ENCODE assay signal across 1 cellular context in genomic region chr2:195657634-195658540, GRCh38.
A peak's percentile ranks its signal among the peaks of the same experiment; 100 is the strongest.
TF ChIP-seq lines count a peak whose summit lies in the region.

No MANE protein-coding gene starts in this region.

TF ChIP-seq in HepG2, 621 proteins besides CTCF, POLR2A, EP300 and RAD21 (continued from another document and continues in another):
- no peak for TF ChIP-seq ZNF784 (CRISPR knock-in tag; IDR thresholded peaks at IDR 0.05; ENCODE audit: borderline replicate concordance)
- TF ChIP-seq DNMT3B (CRISPR knock-in tag; conservative IDR thresholded peaks at IDR 0.05) = no peak
- TF ChIP-seq FOXO1 (CRISPR knock-in tag; IDR thresholded peaks at IDR 0.05) = no peak
- peak; percentile 66; the same call in 1 of the 2 replicates for TF ChIP-seq CBFB (CRISPR knock-in tag; IDR thresholded peaks at IDR 0.05)
- peak; percentile 42; the same call in 1 of the 2 replicates for TF ChIP-seq RARA (CRISPR knock-in tag; IDR thresholded peaks at IDR 0.05)
- TF ChIP-seq FOXK2 (IDR thresholded peaks at IDR 0.05) = no peak
- peak; percentile 46 for TF ChIP-seq RBM22 (optimal IDR thresholded peaks at IDR 0.05; ENCODE audit: low read length)
- TF ChIP-seq KAT8 (CRISPR knock-in tag; IDR thresholded peaks at IDR 0.05) = peak; percentile 60; the same call in 1 of the 2 replicates
- TF ChIP-seq ZBTB38 (CRISPR knock-in tag; IDR thresholded peaks at IDR 0.05) = no peak
- no peak for TF ChIP-seq ZSCAN25 (CRISPR knock-in tag; IDR thresholded peaks at IDR 0.05)
- no peak for TF ChIP-seq NR2F6 (IDR thresholded peaks at IDR 0.05)
- no peak for TF ChIP-seq NR2F6 (CRISPR knock-in tag; IDR thresholded peaks at IDR 0.05)
- TF ChIP-seq SNAPC2 (CRISPR knock-in tag; IDR thresholded peaks at IDR 0.05) = peak; percentile 37; the same call in 1 of the 2 replicates
- no peak; the same call in 1 of the 2 replicates for TF ChIP-seq SNAPC5 (CRISPR knock-in tag; IDR thresholded peaks at IDR 0.05; ENCODE audit: borderline replicate concordance)
- TF ChIP-seq ZBTB44 (CRISPR knock-in tag; IDR thresholded peaks at IDR 0.05) = no peak
- TF ChIP-seq IKZF1 (IDR thresholded peaks at IDR 0.05) = no peak
- TF ChIP-seq ZFP91 (CRISPR knock-in tag; IDR thresholded peaks at IDR 0.05; ENCODE audit: borderline replicate concordance) = peak; percentile 11; the same call in 1 of the 2 replicates
- peak in 1 of 2 experiments; percentile 67; a peak in 1 of 4 replicates for TF ChIP-seq KLF16 (CRISPR knock-in tag; IDR thresholded peaks at IDR 0.05)
- peak; percentile 73; the same call in 1 of the 2 replicates for TF ChIP-seq ZNF556 (CRISPR knock-in tag; IDR thresholded peaks at IDR 0.05; ENCODE audit: borderline replicate concordance)
- no peak for TF ChIP-seq MATR3 (CRISPR knock-in tag; IDR thresholded peaks at IDR 0.05)
- no peak; the same call in 1 of the 2 replicates for TF ChIP-seq ZNF547 (CRISPR knock-in tag; IDR thresholded peaks at IDR 0.05)
- no peak for TF ChIP-seq ZNF18 (CRISPR knock-in tag; IDR thresholded peaks at IDR 0.05; ENCODE audit: insufficient replicate concordance)
- TF ChIP-seq SPEN (CRISPR knock-in tag; IDR thresholded peaks at IDR 0.05; ENCODE audit: low read depth) = no peak; the same call in 1 of the 2 replicates
- TF ChIP-seq SUZ12 (IDR thresholded peaks at IDR 0.05; ENCODE audit: low read depth, low read length) = no peak
- TF ChIP-seq PTBP1 (IDR thresholded peaks at IDR 0.05; ENCODE audit: low read depth, low read length, poor library complexity, severe bottlenecking) = no peak
- TF ChIP-seq HMGA1 (CRISPR knock-in tag; conservative IDR thresholded peaks at IDR 0.05) = no peak
- TF ChIP-seq FOSL2 (CRISPR knock-in tag; IDR thresholded peaks at IDR 0.05) = 0 out of 2 replicates have a peak, but pooled peaks have one; percentile 41
- TF ChIP-seq CEBPB (IDR thresholded peaks at IDR 0.05; ENCODE audit: borderline replicate concordance, low read depth, low read length) = no peak
- no peak for TF ChIP-seq ZKSCAN5 (CRISPR knock-in tag; IDR thresholded peaks at IDR 0.05)
- no peak for TF ChIP-seq ZNF597 (CRISPR knock-in tag; IDR thresholded peaks at IDR 0.05)
- no peak for TF ChIP-seq ADNP (CRISPR knock-in tag; IDR thresholded peaks at IDR 0.05)
- TF ChIP-seq CREB1 (IDR thresholded peaks at IDR 0.05) = peak; percentile 5; the same call in 1 of the 2 replicates
- no peak for TF ChIP-seq CREB1 (CRISPR knock-in tag; IDR thresholded peaks at IDR 0.05)
- no peak for TF ChIP-seq FOXA1 (IDR thresholded peaks at IDR 0.05)
- peak; percentile 45; the same call in 1 of the 2 replicates for TF ChIP-seq FOXA1 (CRISPR knock-in tag; IDR thresholded peaks at IDR 0.05)
- TF ChIP-seq DRAP1 (CRISPR knock-in tag; IDR thresholded peaks at IDR 0.05) = no peak
- no peak for TF ChIP-seq ZFP62 (CRISPR knock-in tag; IDR thresholded peaks at IDR 0.05)
- 0 out of 2 replicates have a peak, but pooled peaks have one; percentile 42 for TF ChIP-seq ZBTB26 (CRISPR knock-in tag; IDR thresholded peaks at IDR 0.05; ENCODE audit: borderline replicate concordance)
- TF ChIP-seq NFAT5 (CRISPR knock-in tag; IDR thresholded peaks at IDR 0.05) = peak; percentile 65
- peak; percentile 53 for TF ChIP-seq ASH2L (IDR thresholded peaks at IDR 0.05; ENCODE audit: insufficient read length, low read depth, low read length)
- no peak for TF ChIP-seq TCF12 (IDR thresholded peaks at IDR 0.05)
- no peak for TF ChIP-seq TCF12 (CRISPR knock-in tag; IDR thresholded peaks at IDR 0.05)
- peak; percentile 16; the same call in 1 of the 2 replicates for TF ChIP-seq NR1H2 (CRISPR knock-in tag; IDR thresholded peaks at IDR 0.05; ENCODE audit: borderline replicate concordance, low read depth)
- TF ChIP-seq RFXAP (CRISPR knock-in tag; IDR thresholded peaks at IDR 0.05; ENCODE audit: borderline replicate concordance) = no peak
- no peak for TF ChIP-seq U2AF1 (optimal IDR thresholded peaks at IDR 0.05; ENCODE audit: low read depth, low read length)
- no peak for TF ChIP-seq FUBP1 (CRISPR knock-in tag; IDR thresholded peaks at IDR 0.05; ENCODE audit: borderline replicate concordance)
- peak; percentile 83 for TF ChIP-seq ZNF563 (CRISPR knock-in tag; IDR thresholded peaks at IDR 0.05)
- no peak for TF ChIP-seq NRL (CRISPR knock-in tag; IDR thresholded peaks at IDR 0.05; ENCODE audit: borderline replicate concordance)
- TF ChIP-seq ZNF225 (CRISPR knock-in tag; IDR thresholded peaks at IDR 0.05) = no peak; the same call in 1 of the 2 replicates
- no peak for TF ChIP-seq STAT5B (CRISPR knock-in tag; IDR thresholded peaks at IDR 0.05)
- no peak for TF ChIP-seq ESRRA (CRISPR knock-in tag; IDR thresholded peaks at IDR 0.05; ENCODE audit: low read depth)
- TF ChIP-seq ZNF607 (CRISPR knock-in tag; IDR thresholded peaks at IDR 0.05; ENCODE audit: borderline replicate concordance) = peak; percentile 43; the same call in 1 of the 2 replicates
- TF ChIP-seq MXD1 (CRISPR knock-in tag; IDR thresholded peaks at IDR 0.05) = peak; percentile 21; the same call in 1 of the 2 replicates
- TF ChIP-seq ZNF496 (CRISPR knock-in tag; IDR thresholded peaks at IDR 0.05; ENCODE audit: insufficient replicate concordance) = no peak
- no peak for TF ChIP-seq ZNF550 (CRISPR knock-in tag; IDR thresholded peaks at IDR 0.05; ENCODE audit: borderline replicate concordance)
- no peak for TF ChIP-seq SETDB1 (CRISPR knock-in tag; IDR thresholded peaks at IDR 0.05; ENCODE audit: borderline replicate concordance)
- peak; percentile 93 for TF ChIP-seq RBFOX2 (IDR thresholded peaks at IDR 0.05; ENCODE audit: low read depth, low read length)
